29 cellular contexts compared by ENCODE assay signal in genomic region chr11:46159694-46160093, GRCh38. TPM values are rescaled to one million over a fixed set of nuclear protein-coding genes. Genes with fewer than 3 reads are reported as not detected.
DNase-seq lines count a peak whose midpoint lies in the region; ATAC-seq and TF ChIP-seq lines count a peak whose summit lies in the region.
"Had no signal": no experiment of that assay in that cellular context is flagged by ENCODE, and none has a peak within 500 bp of the region (broad histone marks: within the 10 kb centered on the region; RNA-seq: fewer than 3 reads in every experiment).

No MANE protein-coding gene starts in this region.

- H3K9me2 ChIP-seq in PC-9 (ENCODE audit: insufficient read depth), result no peaks in the 10 kb centered on the region

- peaks cover 32% of the 10 kb centered on the region for H3F3A ChIP-seq in PC-9 (ENCODE audit: insufficient read depth, low read depth)

- H3K27me3 ChIP-seq in H9 (ENCODE audit: insufficient read depth, low read length) (no peaks in the 10 kb centered on the region), PC-9 (ENCODE audit: insufficient read depth, low read depth) (no peaks in the 10 kb centered on the region), foreskin keratinocyte (no peaks in the 10 kb centered on the region), trophoblast cell (ENCODE audit: insufficient read depth, low read length) (no peaks in the 10 kb centered on the region), adrenal gland (no peaks in the 10 kb centered on the region)

- no peaks in the 10 kb centered on the region for H3K23me2 ChIP-seq in H9 (ENCODE audit: insufficient read length, low read depth, low read length, poor library complexity, severe bottlenecking)

- H2BK20ac ChIP-seq in H9 (ENCODE audit: low read depth, low read length, poor library complexity, severe bottlenecking), result no peak overlapping the region

- no peak overlapping the region for H4K5ac ChIP-seq in H9 (ENCODE audit: insufficient read length, low read depth, low read length)

- no CpG with 5 or more reads among the region's 2 CpGs for WGBS in H9 (ENCODE audit: extremely low coverage, insufficient read length, low lambda C conversion rate)
- WGBS in trophoblast cell (ENCODE audit: extremely low coverage, insufficient coverage, insufficient read length), result no CpG with 5 or more reads among the region's 2 CpGs
- 20 to 42% (median 34%) methylated on average over 2 of the region's 2 CpGs for WGBS in adrenal gland, 4 donors

- no peaks in the 10 kb centered on the region for H3K36me3 Mint-ChIP-seq in H9 (ENCODE audit: insufficient read depth in 1 of 3, low read depth in 3 of 3)
- no peaks in the 10 kb centered on the region for H3K36me3 Mint-ChIP-seq in activated naive CD4-positive, alpha-beta T cell treated with anti-CD3 and anti-CD28 coated beads, Interleukin-2, amount 10 ng/mL, durations not matched to agents 7 days and 5 days
- H3K36me3 Mint-ChIP-seq: T-cell had no signal

- no peak overlapping the region for H4K12ac ChIP-seq in trophoblast cell (ENCODE audit: low read depth, low read length)

- H2BK120ac ChIP-seq in H9 (ENCODE audit: low read depth, low read length, poor library complexity, severe bottlenecking), result no peak overlapping the region
- no peak overlapping the region for H2BK120ac ChIP-seq in trophoblast cell (ENCODE audit: insufficient read depth, low read length, poor library complexity)

- H3K27ac ChIP-seq in H9 (ENCODE audit: insufficient read length, low read depth, low read length) (no peak overlapping the region), PC-9 (peak overlapping the region; percentile 71), foreskin keratinocyte (peak overlapping the region; percentile 92), trophoblast cell (ENCODE audit: low read depth, low read length) (no peak overlapping the region), adrenal gland (no peak overlapping the region)
- H3K27ac ChIP-seq: gastroesophageal sphincter, KMS-11, uterus, WERI-Rb-1 had no signal

- no peak overlapping the region for H2AK5ac ChIP-seq in H9 (ENCODE audit: insufficient read length, low read length)
- no peak overlapping the region for H2AK5ac ChIP-seq in trophoblast cell (ENCODE audit: low read length)

- TF ChIP-seq POLR2A in adrenal gland (IDR thresholded peaks at IDR 0.05), result no peak

- H3K4me3 Mint-ChIP-seq in H9, result no peak overlapping the region
- H3K4me3 Mint-ChIP-seq in activated naive CD4-positive, alpha-beta T cell treated with anti-CD3 and anti-CD28 coated beads, Interleukin-2, amount 10 ng/mL, durations not matched to agents 7 days and 5 days, result no peak overlapping the region
- H3K4me3 Mint-ChIP-seq: activated T-cell treated with anti-CD3 and anti-CD28 coated beads, Interleukin-2, amount 50 U/mL, for 24 hours; CD4-positive, alpha-beta T cell; central memory CD8-positive, alpha-beta T cell; endodermal cell; T-cell had no signal

- H3K9me3 ChIP-seq in H9 (ENCODE audit: control insufficient read depth, low read depth, low read length), result no peaks in the 10 kb centered on the region
- H3K9me3 ChIP-seq in PC-9 (ENCODE audit: insufficient read depth, low read depth), result no peaks in the 10 kb centered on the region
- H3K9me3 ChIP-seq in trophoblast cell (ENCODE audit: insufficient read depth, low read depth, low read length), result no peaks in the 10 kb centered on the region
- no peaks in the 10 kb centered on the region for H3K9me3 ChIP-seq in adrenal gland (replicated peaks in 1 of 3)
- H3K9me3 ChIP-seq: gastroesophageal sphincter, uterus had no signal

- no peak overlapping the region for H3K56ac ChIP-seq in H9 (ENCODE audit: insufficient read length, low read depth, low read length)

- H3K79me1 ChIP-seq in H9 (ENCODE audit: insufficient read depth, low read depth, low read length, poor library complexity, severe bottlenecking), result no peaks in the 10 kb centered on the region
- H3K79me1 ChIP-seq in trophoblast cell (ENCODE audit: low read length), result no peaks in the 10 kb centered on the region

- no peak overlapping the region for H4K8ac ChIP-seq in H9 (replicated peaks; ENCODE audit: insufficient read length, low read depth, low read length)
- no peak overlapping the region for H4K8ac ChIP-seq in trophoblast cell (ENCODE audit: low read depth, low read length)

- peaks cover 3% of the 10 kb centered on the region; the same call in 1 of the 2 replicates for H3K4me1 ChIP-seq in H9 (ENCODE audit: insufficient read depth, low read length)
- peaks cover 38% of the 10 kb centered on the region for H3K4me1 ChIP-seq in PC-9 (replicated peaks; ENCODE audit: insufficient read depth)
- peaks cover 19% of the 10 kb centered on the region for H3K4me1 ChIP-seq in foreskin keratinocyte
- H3K4me1 ChIP-seq in trophoblast cell (ENCODE audit: control insufficient read depth in 1 of 2, insufficient read depth in 2 of 2, low read length in 2 of 2), result no peaks in the 10 kb centered on the region
- no peaks in the 10 kb centered on the region for H3K4me1 ChIP-seq in adrenal gland (replicated peaks in 1 of 2)
- H3K4me1 ChIP-seq: gastroesophageal sphincter, uterus had no signal

- H3K23ac ChIP-seq in H9 (ENCODE audit: insufficient read length, low read depth, low read length) (no peak overlapping the region), trophoblast cell (ENCODE audit: low read length) (no peak overlapping the region)

- H3K36me3 ChIP-seq in PC-9 (ENCODE audit: low read depth) (no peaks in the 10 kb centered on the region), trophoblast cell (ENCODE audit: control insufficient read depth in 1 of 2, insufficient read depth in 2 of 2, low read length in 2 of 2) (no peaks in the 10 kb centered on the region), adrenal gland (replicated peaks in 1 of 2) (no peaks in the 10 kb centered on the region)
- H3K36me3 ChIP-seq: gastroesophageal sphincter, uterus, WERI-Rb-1 had no signal

- H3K9ac ChIP-seq in H9 (ENCODE audit: extremely low read depth, insufficient read length, low read length) (no peak overlapping the region), trophoblast cell (ENCODE audit: low read length) (no peak overlapping the region)
- H3K9ac ChIP-seq: KMS-11 had no signal

- H3K79me2 ChIP-seq in H9 (ENCODE audit: insufficient read depth, low read length) (no peaks in the 10 kb centered on the region), PC-9 (ENCODE audit: low read depth) (no peaks in the 10 kb centered on the region), trophoblast cell (ENCODE audit: control insufficient read depth, insufficient read depth, low read length, poor library complexity) (no peaks in the 10 kb centered on the region)

- H3K4ac ChIP-seq in H9 (ENCODE audit: low read depth, low read length), result no peak overlapping the region
- no peak overlapping the region for H3K4ac ChIP-seq in trophoblast cell (ENCODE audit: low read depth, low read length)

- no peak overlapping the region for H3K14ac ChIP-seq in H9 (ENCODE audit: insufficient read depth, low read length)
- H3K14ac ChIP-seq in trophoblast cell (ENCODE audit: low read length), result no peak overlapping the region

- ATAC-seq in foreskin keratinocyte, result peak; percentile 98
- ATAC-seq in HG02798 (IDR thresholded peaks at IDR 0.05; ENCODE audit: poor library complexity, unreplicated experiment), result no peak
- ATAC-seq: gastroesophageal sphincter; right cardiac atrium; stimulated activated naive CD8-positive, alpha-beta T cell treated with anti-CD3 and anti-CD28 coated beads, Interleukin-15, Interleukin-2, amounts not matched to agents 100 U/mL and 50 U/mL, for 24 hours; T-cell had no signal

- H3T11ph ChIP-seq in H9 (ENCODE audit: low read length), result no peak overlapping the region

- intact Hi-C loops in PC-9 (cut with micrococcal nuclease; ENCODE audit: unreplicated experiment), result loop anchor here (1.0 to 2.0 kb wide), 2 partner anchors 17 to 32 kb away; no protein-coding TSS in a partner anchor
- intact Hi-C loops in adrenal gland (cut with DNase I), result no loop called here

- CTCF ChIA-PET in PC-9 (lab: Charles Lee), result interaction anchor here (0.6 to 0.9 kb wide), 5 partner anchors 16 to 209 kb away, joined by 3 to 7 read pairs (median 4); no protein-coding TSS in a partner anchor
- CTCF ChIA-PET in activated naive CD4-positive, alpha-beta T cell treated with anti-CD3 and anti-CD28 coated beads, Interleukin-2, amount 10 ng/mL, durations not matched to agents 7 days and 5 days (lab: Charles Lee), result no interaction called here

- H4K91ac ChIP-seq in H9 (ENCODE audit: insufficient read length, low read depth, low read length) (no peak overlapping the region), trophoblast cell (ENCODE audit: low read depth, low read length) (no peak overlapping the region)

- no peaks in the 10 kb centered on the region for H3K9me3 Mint-ChIP-seq in H9
- H3K9me3 Mint-ChIP-seq in activated naive CD4-positive, alpha-beta T cell treated with anti-CD3 and anti-CD28 coated beads, Interleukin-2, amount 10 ng/mL, durations not matched to agents 7 days and 5 days, result no peaks in the 10 kb centered on the region
- H3K9me3 Mint-ChIP-seq: activated T-cell treated with anti-CD3 and anti-CD28 coated beads, Interleukin-2, amount 50 U/mL, for 24 hours; CD4-positive, alpha-beta T cell; central memory CD8-positive, alpha-beta T cell; T-cell had no signal

- peaks cover 6 to 24% of the 10 kb centered on the region in 2 experiments for H3K4me1 Mint-ChIP-seq in H9
- no peaks in the 10 kb centered on the region for H3K4me1 Mint-ChIP-seq in activated naive CD4-positive, alpha-beta T cell treated with anti-CD3 and anti-CD28 coated beads, Interleukin-2, amount 10 ng/mL, durations not matched to agents 7 days and 5 days
- H3K4me1 Mint-ChIP-seq: central memory CD8-positive, alpha-beta T cell had no signal

- BruUV-seq in PC-9 (replicated peaks; lab: Mats Ljungman, UMichigan), result no TSS peak

- H2BK5ac ChIP-seq in H9 (ENCODE audit: insufficient read length, low read length) (no peak overlapping the region), trophoblast cell (ENCODE audit: low read depth, low read length, poor library complexity) (no peak overlapping the region)

- H3K27me3 Mint-ChIP-seq in H9 (ENCODE audit: low read depth), result no peaks in the 10 kb centered on the region; the same call in none of the 2 replicates
- peaks cover 30% of the 10 kb centered on the region for H3K27me3 Mint-ChIP-seq in activated naive CD4-positive, alpha-beta T cell treated with anti-CD3 and anti-CD28 coated beads, Interleukin-2, amount 10 ng/mL, durations not matched to agents 7 days and 5 days

- DNase-seq in H9, result no peak
- DNase-seq in PC-9, result peak; percentile 84 to 97
- DNase-seq in foreskin keratinocyte, result peak; percentile 97 to 99
- DNase-seq in trophoblast cell, result peak; percentile 29 to 32
- no peak for DNase-seq in activated naive CD4-positive, alpha-beta T cell treated with anti-CD3 and anti-CD28 coated beads, Interleukin-2, amount 10 ng/mL, durations not matched to agents 7 days and 5 days
- DNase-seq in adrenal gland, result no peak
- DNase-seq in NCI-H1694 treated with DMSO at 0.1 percent for 48 hours (lab: John Stamatoyannopoulos, UW), result no peak
- DNase-seq: activated CD4-positive, alpha-beta T cell treated with anti-CD3 and anti-CD28 coated beads for 4 hours; activated gamma-delta T cell; activated T-cell treated with anti-CD3 and anti-CD28 coated beads, Interleukin-2, amount 50 U/mL, for 24 hours; AML-193; CD4-positive, alpha-beta T cell; dermis blood vessel endothelial cell; endodermal cell; GOT3; NCI-H1417 treated with DMSO at 0.1 percent for 48 hours; NCI-H2081 treated with DMSO at 0.1 percent for 48 hours; NCI-H82; posterior cingulate gyrus; right cardiac atrium; stimulated activated CD4-positive, alpha-beta T cell treated with anti-CD3 and anti-CD28 coated beads, Interleukin-1b, Interleukin-23, amount 100 ng/mL, for 48 hours; stimulated activated naive CD8-positive, alpha-beta T cell treated with anti-CD3 and anti-CD28 coated beads, Interleukin-15, Interleukin-2, amounts not matched to agents 100 U/mL and 50 U/mL, for 24 hours; T-cell; uterus; WERI-Rb-1 had no signal

- no peak overlapping the region for H3K27ac Mint-ChIP-seq in H9
- H3K27ac Mint-ChIP-seq in activated naive CD4-positive, alpha-beta T cell treated with anti-CD3 and anti-CD28 coated beads, Interleukin-2, amount 10 ng/mL, durations not matched to agents 7 days and 5 days, result no peak overlapping the region
- H3K27ac Mint-ChIP-seq: activated T-cell treated with anti-CD3 and anti-CD28 coated beads, Interleukin-2, amount 50 U/mL, for 24 hours; CD4-positive, alpha-beta T cell; endodermal cell; T-cell had no signal

- H4K20me1 ChIP-seq in H9 (ENCODE audit: control insufficient read depth, insufficient read depth, insufficient read length) (no peaks in the 10 kb centered on the region), PC-9 (ENCODE audit: insufficient read depth) (no peaks in the 10 kb centered on the region)

- H2BK12ac ChIP-seq in H9 (ENCODE audit: insufficient read length, low read depth, low read length) (no peak overlapping the region), trophoblast cell (ENCODE audit: low read length) (no peak overlapping the region)

- H3K18ac ChIP-seq in H9 (ENCODE audit: insufficient read length, low read depth, low read length) (no peak overlapping the region), trophoblast cell (ENCODE audit: low read length) (no peak overlapping the region)

- H3K4me2 ChIP-seq in H9 (ENCODE audit: insufficient read depth, insufficient read length, low read length) (no peak overlapping the region), PC-9 (peak overlapping the region; percentile 71), trophoblast cell (ENCODE audit: low read length) (no peak overlapping the region)
- H3K4me2 ChIP-seq: KMS-11 had no signal

- H2AFZ ChIP-seq in H9 (ENCODE audit: low read length) (peak overlapping the region; percentile 25), PC-9 (no peak overlapping the region), trophoblast cell (ENCODE audit: insufficient read depth, low read length, poor library complexity) (no peak overlapping the region)

- no peak for TF ChIP-seq CTCF in H9 (conservative IDR thresholded peaks at IDR 0.05)
- no peak for TF ChIP-seq CTCF in PC-9 (conservative IDR thresholded peaks at IDR 0.05)
- TF ChIP-seq CTCF in foreskin keratinocyte (conservative IDR thresholded peaks at IDR 0.05), result no peak
- no peak for TF ChIP-seq CTCF in adrenal gland (IDR thresholded peaks at IDR 0.05)

- no peak overlapping the region for H2BK15ac ChIP-seq in H9 (ENCODE audit: low read depth, low read length)

- H3K4me3 ChIP-seq in PC-9, result no peak overlapping the region; the same call in 1 of the 2 replicates
- H3K4me3 ChIP-seq in trophoblast cell (ENCODE audit: low read depth, low read length), result no peak overlapping the region
- H3K4me3 ChIP-seq in adrenal gland, result no peak overlapping the region
- H3K4me3 ChIP-seq: gastroesophageal sphincter, uterus had no signal

- POLR2A ChIA-PET in PC-9 (lab: Charles Lee; ENCODE audit: unreplicated experiment), result interaction anchor here (0.5 to 0.7 kb wide), 4 partner anchors 46 to 237 kb away, joined by 3 to 4 read pairs (median 3); partner anchors contain the start of gene LARGE2

RNA-seq across cellular contexts. Expression of gene PHF21A, which starts 38.4 kb away (rescaled TPM):
- total RNA-seq in H9 (2021) (28.6 and 33.8 TPM in 2 replicates), PC-9 (2021) (45.6 and 54.3 TPM in 2 replicates), foreskin keratinocyte (11.1 and 13.3 TPM in 2 replicates), adrenal gland (10 to 100 TPM; 28.4 to 85.1 (median 50.7) TPM)
- polyA plus RNA-seq in foreskin keratinocyte (6.7 and 8.2 TPM in 2 replicates), adrenal gland (10 to 100 TPM; 28.9 to 48.7 (median 38.4) TPM)
- polyA plus RNA-seq in trophoblast cell (2013), result 29.5 and 31.4 TPM in 2 replicates

Comparison
In these comparisons a context has a peak if more than half of its experiments do, and no peak if none do; other contexts are left out.
1. DNase-seq: peak in PC-9 (2 of 2), foreskin keratinocyte (2 of 2) and trophoblast cell (2 of 2); none in H9 (single experiment), activated naive CD4-positive, alpha-beta T cell treated with anti-CD3 and anti-CD28 coated beads, Interleukin-2, amount 10 ng/mL, durations not matched to agents 7 days and 5 days (single experiment), adrenal gland (0 of 7) and NCI-H1694 treated with DMSO at 0.1 percent for 48 hours (single experiment).
2. H3K27ac ChIP-seq: peak in PC-9 (single experiment) and foreskin keratinocyte (single experiment); none in H9 (single experiment), trophoblast cell (single experiment) and adrenal gland (0 of 5).